In the genomic region with DNA sequence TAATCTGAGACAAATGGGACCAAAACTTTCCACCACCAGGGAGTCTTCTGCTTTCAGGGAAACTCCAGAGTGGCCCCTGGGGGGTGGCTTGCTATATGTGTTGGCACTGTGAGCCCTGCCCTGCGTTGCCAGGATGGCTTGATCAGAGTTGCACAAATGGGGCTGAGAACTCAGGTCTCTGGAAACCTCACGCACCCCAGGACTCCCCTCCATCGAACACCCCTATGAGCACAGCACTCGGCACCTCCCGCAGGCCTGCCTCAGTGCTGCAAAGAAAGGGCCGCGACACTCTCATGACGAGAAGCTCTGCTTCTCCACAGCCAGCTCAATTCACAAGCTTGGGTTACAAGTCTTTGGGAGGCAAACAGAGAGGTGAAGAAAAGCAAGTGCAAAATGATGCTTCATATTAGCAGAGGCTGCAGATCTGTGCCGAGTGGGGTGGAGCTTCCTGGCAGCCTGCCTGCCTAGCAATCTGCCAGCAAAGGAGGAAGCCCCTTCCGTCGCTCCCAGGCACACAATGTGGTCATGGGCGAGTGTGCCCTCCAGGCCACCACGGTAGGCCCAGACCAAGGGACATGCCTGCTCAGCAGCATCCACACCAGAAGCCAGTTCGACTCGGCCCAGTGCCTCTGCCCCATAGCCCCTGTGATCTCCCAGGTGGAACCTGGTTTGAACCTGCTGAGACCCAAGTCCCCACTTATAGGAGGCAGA, we compare ENCODE assay signal across 8 cellular contexts.
DNase-seq lines count a peak whose midpoint lies in the region; ATAC-seq and TF ChIP-seq lines count a peak whose summit lies in the region.

No MANE protein-coding gene starts in this region.

- H3K27ac ChIP-seq in RWPE2 (ENCODE audit: poor library complexity, severe bottlenecking) = peak overlapping the region; percentile 100
- peak overlapping the region; percentile 70 for H3K27ac ChIP-seq in iPS-18a (ENCODE audit: low read length)

- ATAC-seq in RWPE2 (ENCODE audit: low read depth) = no peak; the same call in 2 of the 3 replicates
- ATAC-seq in HG02610 (IDR thresholded peaks at IDR 0.05; ENCODE audit: unreplicated experiment) = no peak

- H3K9me3 ChIP-seq in RWPE2 (ENCODE audit: severe bottlenecking) (no peaks in the 10 kb centered on the region), iPS-18a (ENCODE audit: control insufficient read depth, low read depth, low read length) (no peaks in the 10 kb centered on the region)

- TF ChIP-seq CTCF in HFF-Myc (IDR thresholded peaks at IDR 0.05; ENCODE audit: low read depth, low read length, missing control alignments) = no peak
- no peak for TF ChIP-seq CTCF in RWPE2 (IDR thresholded peaks at IDR 0.05; ENCODE audit: poor library complexity, severe bottlenecking)

- DNase-seq in CD1c-positive myeloid dendritic cell (ENCODE audit: extremely low spot score) (peak; percentile 75), HFF-Myc (ENCODE audit: extremely low read depth, low read depth) (peak; percentile 57), RWPE2 (ENCODE audit: low spot score) (peak; percentile 68), amniotic epithelial cell (ENCODE audit: low read depth) (peak; percentile 36), NCI-H1417 treated with DMSO at 0.1 percent for 48 hours (lab: John Stamatoyannopoulos, UW) (no peak)
- DNase-seq in stimulated activated CD4-positive, alpha-beta T cell treated with anti-CD3 and anti-CD28 coated beads, Interleukin-12 subunit alpha, Interleukin-12 subunit beta, amount 100 ng/mL, for 4 hours = peak; percentile 40

- H3K4me3 ChIP-seq in HFF-Myc (replicated peaks; ENCODE audit: low read depth, low read length) (no peak overlapping the region), RWPE2 (ENCODE audit: severe bottlenecking) (no peak overlapping the region), iPS-18a (ENCODE audit: low read length) (no peak overlapping the region)

- peak overlapping the region; percentile 39 for H3K9ac ChIP-seq in iPS-18a (ENCODE audit: low read length)

- H3K27me3 ChIP-seq in RWPE2 (ENCODE audit: insufficient read depth, poor library complexity, severe bottlenecking) = no peaks in the 10 kb centered on the region
- no peaks in the 10 kb centered on the region for H3K27me3 ChIP-seq in iPS-18a (ENCODE audit: control insufficient read depth, insufficient read depth, low read length)

- H3K36me3 ChIP-seq in RWPE2 (ENCODE audit: low read depth) = peaks cover 87% of the 10 kb centered on the region
- H3K36me3 ChIP-seq in iPS-18a (ENCODE audit: control insufficient read depth, low read depth, low read length) = peaks cover 19% of the 10 kb centered on the region

- H3K4me1 ChIP-seq in RWPE2 (ENCODE audit: insufficient read depth, poor library complexity, severe bottlenecking) = peaks cover 87% of the 10 kb centered on the region
- peaks cover 66% of the 10 kb centered on the region for H3K4me1 ChIP-seq in iPS-18a (ENCODE audit: control insufficient read depth, low read depth, low read length)
